In the genomic region with DNA sequence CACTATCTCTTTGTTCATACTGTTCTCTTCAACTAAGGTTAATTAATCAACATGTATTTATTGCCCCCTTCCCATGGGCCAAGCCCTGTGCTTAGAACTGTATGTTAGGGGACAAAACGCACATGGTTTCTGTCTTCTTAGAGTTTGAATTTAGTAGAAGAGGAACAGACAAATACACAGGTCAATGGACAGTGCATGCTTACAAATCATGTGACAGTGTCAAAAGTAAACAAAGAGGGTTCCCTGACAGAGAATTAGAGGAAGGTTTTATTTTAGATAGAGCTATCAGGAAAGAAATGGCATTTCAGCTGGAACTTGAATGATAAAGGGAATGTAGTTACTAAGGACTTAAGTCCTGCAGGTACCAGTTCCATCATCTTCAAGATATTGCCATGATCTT, we compare ENCODE assay signal across 25 cellular contexts.
DNase-seq lines count a peak whose midpoint lies in the region; ATAC-seq, FAIRE-seq and TF ChIP-seq lines count a peak whose summit lies in the region.
"Had no signal": no experiment of that assay in that cellular context is flagged by ENCODE, and none has a peak within 500 bp of the region (broad histone marks: within the 10 kb centered on the region; RNA-seq: fewer than 3 reads in every experiment).

No MANE protein-coding gene starts in this region.

- BruUV-seq in K562 (replicated peaks; lab: Mats Ljungman, UMichigan), result no TSS peak

- POLR2A ChIA-PET in K562 (lab: Yijun Ruan, JAX), result no interaction called here

- no peak overlapping the region for H3K27ac ChIP-seq in K562 (ENCODE audit: extremely low read depth, low read depth, low read length)
- H3K27ac ChIP-seq in right lobe of liver, result peak overlapping the region in 1 of 3 donors; percentile 26
- H3K27ac ChIP-seq: BLaER1 had no signal

- H3K9ac ChIP-seq in K562 (ENCODE audit: insufficient read depth in 1 of 2, low read depth in 2 of 2, low read length in 2 of 2), result no peak overlapping the region
- H3K9ac ChIP-seq: BLaER1 had no signal

- ATAC-seq in K562, result no peak
- peak; percentile 62 to 67 (median 66) for ATAC-seq in right lobe of liver
- ATAC-seq in GM19351 (IDR thresholded peaks at IDR 0.05; ENCODE audit: unreplicated experiment), result no peak
- ATAC-seq: GM12878 had no signal

- WGBS in K562 (ENCODE audit: insufficient coverage, low coverage, missing lambda C conversion rate), result 0% methylated on average over 1 of the region's 1 CpG
- 25% methylated on average over 1 of the region's 1 CpG for WGBS in right lobe of liver (ENCODE audit: insufficient coverage, low coverage, low lambda C conversion rate, missing lambda C conversion rate)

- intact Hi-C loops in K562 (cut with micrococcal nuclease), result no loop called here
- intact Hi-C loops in right lobe of liver (cut with DNase I), result no loop called here

- no peak for TF ChIP-seq RAD21 in K562 (CRISPR knock-in tag; conservative IDR thresholded peaks at IDR 0.05 in 1 of 2, IDR thresholded peaks at IDR 0.05 in 1 of 2)

- TF ChIP-seq CTCF in K562 (IDR thresholded peaks at IDR 0.05 in 2 of 3, conservative IDR thresholded peaks at IDR 0.05 in 1 of 3; ENCODE audit: insufficient read depth in 2 of 3, low read depth in 1 of 3, low read length in 3 of 3) (no peak), right lobe of liver (IDR thresholded peaks at IDR 0.05) (no peak)

- no peaks in the 10 kb centered on the region for H3K4me1 ChIP-seq in K562 (replicated peaks in 1 of 2; ENCODE audit: control insufficient read depth in 2 of 2, insufficient read depth in 2 of 2, low read length in 2 of 2)
- H3K4me1 ChIP-seq in right lobe of liver, result peaks cover 0 to 22% (median 6%) of the 10 kb centered on the region in 4 donors
- H3K4me1 ChIP-seq: BE2C, BLaER1 had no signal

- H2AFZ ChIP-seq in K562 (ENCODE audit: low read depth, low read length), result no peak overlapping the region

- no peak for DNase-seq in HTR-8/SVneo (ENCODE audit: insufficient read length, low spot score)
- no peak for DNase-seq in K562 (ENCODE audit: extremely low read depth in 1 of 4, low spot score in 3 of 4)
- no peak for DNase-seq in right lobe of liver
- DNase-seq in NCI-H2171 treated with DMSO at 0.1 percent for 48 hours (lab: John Stamatoyannopoulos, UW), result no peak
- DNase-seq: 8988T; ACHN; BE2C; C1 segment of cervical spinal cord; CD4-positive, alpha-beta memory T cell; CD4-positive, CD25-positive, alpha-beta regulatory T cell; CD8-positive, alpha-beta memory T cell; COR-L47; DMS 273 treated with DMSO at 0.1 percent for 48 hours; DMS153; DMS53; DMS79; DND-41; EL; GDM1 had no signal

- CTCF ChIA-PET in K562 (lab: Yijun Ruan, JAX; ENCODE audit: low intra/inter-chr PET ratio), result no interaction called here

- no peak overlapping the region for H3K4me2 ChIP-seq in K562 (ENCODE audit: insufficient read depth, low read length)
- H3K4me2 ChIP-seq: BLaER1 had no signal

- no peaks in the 10 kb centered on the region for H3K79me2 ChIP-seq in K562 (ENCODE audit: control insufficient read depth, insufficient read depth, low read length)

- H3K36me3 ChIP-seq in K562 (ENCODE audit: control insufficient read depth, insufficient read depth, low read length) (no peaks in the 10 kb centered on the region), right lobe of liver (no peaks in the 10 kb centered on the region)
- H3K36me3 ChIP-seq: BE2C, BLaER1 had no signal

- H3K4me3 ChIP-seq in K562 (no peak overlapping the region), right lobe of liver (no peak overlapping the region)
- H3K4me3 ChIP-seq: BLaER1, GM12878 had no signal

- H3K9me3 ChIP-seq in K562 (replicated peaks; ENCODE audit: control insufficient read depth, insufficient read depth, low read depth, low read length) (no peaks in the 10 kb centered on the region), right lobe of liver (no peaks in the 10 kb centered on the region)
- H3K9me3 ChIP-seq: BE2C, BLaER1 had no signal

- H3K9me1 ChIP-seq in K562 (ENCODE audit: control insufficient read depth, insufficient read depth, low read length), result no peaks in the 10 kb centered on the region

- TF ChIP-seq POLR2A in K562 (conservative IDR thresholded peaks at IDR 0.05), result no peak
- no peak for TF ChIP-seq POLR2A in right lobe of liver (IDR thresholded peaks at IDR 0.05)

- in situ Hi-C loops in K562 (cut with MboI), result no loop called here

- FAIRE-seq in HTR-8/SVneo (lab: Jason Lieb, UNC) (peak; percentile 51), K562 (lab: Jason Lieb, UNC) (no peak)
- FAIRE-seq: A204.1, GM12878, GM12892, GM18507 had no signal

- no peak for TF ChIP-seq EP300 in K562 (IDR thresholded peaks at IDR 0.05; ENCODE audit: low read length)

- no peaks in the 10 kb centered on the region for H4K20me1 ChIP-seq in K562 (replicated peaks; ENCODE audit: control insufficient read depth, insufficient read depth, low read length)
- H4K20me1 ChIP-seq: BLaER1 had no signal

- H3K27me3 ChIP-seq in K562 (ENCODE audit: control insufficient read depth in 2 of 2, insufficient read depth in 2 of 2, low read length in 2 of 2), result no peaks in the 10 kb centered on the region; a peak in 1 of 5 replicates
- no peaks in the 10 kb centered on the region for H3K27me3 ChIP-seq in right lobe of liver
- H3K27me3 ChIP-seq: BE2C, BLaER1 had no signal

TF ChIP-seq in K562, 482 proteins besides CTCF, POLR2A, EP300 and RAD21:
- no peak for TF ChIP-seq NFATC3 (IDR thresholded peaks at IDR 0.05)
- no peak for TF ChIP-seq FOXP1 (CRISPR knock-in tag; IDR thresholded peaks at IDR 0.05)
- TF ChIP-seq FOXJ2 (tag; IDR thresholded peaks at IDR 0.05), result 0 out of 2 replicates have a peak, but pooled peaks have one; percentile 54
- TF ChIP-seq, protein P1, sequence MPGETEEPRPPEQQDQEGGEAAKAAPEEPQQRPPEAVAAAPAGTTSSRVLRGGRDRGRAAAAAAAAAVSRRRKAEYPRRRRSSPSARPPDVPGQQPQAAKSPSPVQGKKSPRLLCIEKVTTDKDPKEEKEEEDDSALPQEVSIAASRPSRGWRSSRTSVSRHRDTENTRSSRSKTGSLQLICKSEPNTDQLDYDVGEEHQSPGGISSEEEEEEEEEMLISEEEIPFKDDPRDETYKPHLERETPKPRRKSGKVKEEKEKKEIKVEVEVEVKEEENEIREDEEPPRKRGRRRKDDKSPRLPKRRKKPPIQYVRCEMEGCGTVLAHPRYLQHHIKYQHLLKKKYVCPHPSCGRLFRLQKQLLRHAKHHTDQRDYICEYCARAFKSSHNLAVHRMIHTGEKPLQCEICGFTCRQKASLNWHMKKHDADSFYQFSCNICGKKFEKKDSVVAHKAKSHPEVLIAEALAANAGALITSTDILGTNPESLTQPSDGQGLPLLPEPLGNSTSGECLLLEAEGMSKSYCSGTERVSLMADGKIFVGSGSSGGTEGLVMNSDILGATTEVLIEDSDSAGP (CRISPR knock-in tag; IDR thresholded peaks at IDR 0.05), result no peak
- TF ChIP-seq, protein P2, sequence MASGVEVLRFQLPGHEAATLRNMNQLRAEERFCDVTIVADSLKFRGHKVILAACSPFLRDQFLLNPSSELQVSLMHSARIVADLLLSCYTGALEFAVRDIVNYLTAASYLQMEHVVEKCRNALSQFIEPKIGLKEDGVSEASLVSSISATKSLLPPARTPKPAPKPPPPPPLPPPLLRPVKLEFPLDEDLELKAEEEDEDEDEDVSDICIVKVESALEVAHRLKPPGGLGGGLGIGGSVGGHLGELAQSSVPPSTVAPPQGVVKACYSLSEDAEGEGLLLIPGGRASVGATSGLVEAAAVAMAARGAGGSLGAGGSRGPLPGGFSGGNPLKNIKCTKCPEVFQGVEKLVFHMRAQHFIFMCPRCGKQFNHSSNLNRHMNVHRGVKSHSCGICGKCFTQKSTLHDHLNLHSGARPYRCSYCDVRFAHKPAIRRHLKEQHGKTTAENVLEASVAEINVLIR (CRISPR knock-in tag; IDR thresholded peaks at IDR 0.05), result no peak

Comparison
In these comparisons a context has a peak if more than half of its experiments do, and no peak if none do; other contexts are left out.
1. ATAC-seq: peak in right lobe of liver (4 of 4); none in K562 (single experiment) and GM19351 (single experiment).